Comparison of ENCODE assay signal across 36 cellular contexts in genomic region chr1:81752840-81753239, GRCh38. TPM values are rescaled to one million over a fixed set of nuclear protein-coding genes. Genes with fewer than 3 reads are reported as not detected.
"Had no signal": no experiment of that assay in that cellular context is flagged by ENCODE, and none has a peak within 500 bp of the region (broad histone marks: within the 10 kb centered on the region; RNA-seq: fewer than 3 reads in every experiment).

No MANE protein-coding gene starts in this region.

- H3K4me1 Mint-ChIP-seq: activated naive CD4-positive, alpha-beta T cell treated with anti-CD3 and anti-CD28 coated beads, Interleukin-2, amount 10 ng/mL, durations not matched to agents 7 days and 5 days; activated naive CD4-positive, alpha-beta T cell treated with anti-CD3 and anti-CD28 coated beads, Interleukin-2, amount 50 U/mL, for 24 hours; activated naive CD8-positive, alpha-beta T cell treated with anti-CD3 and anti-CD28 coated beads for 36 hours; activated naive CD8-positive, alpha-beta T cell treated with anti-CD3 and anti-CD28 coated beads, Interleukin-2, amount 10 ng/mL, durations not matched to agents 7 days and 5 days; activated naive CD8-positive, alpha-beta T cell treated with anti-CD3 and anti-CD28 coated beads, Interleukin-2, amount 50 U/mL, for 24 hours; brain; central memory CD8-positive, alpha-beta T cell had no signal

- H3K4me3 ChIP-seq: adrenal gland, ascending aorta, body of pancreas, breast epithelium, cardiac muscle cell had no signal

- H3K27ac Mint-ChIP-seq: activated naive CD4-positive, alpha-beta T cell treated with anti-CD3 and anti-CD28 coated beads for 36 hours; activated naive CD4-positive, alpha-beta T cell treated with anti-CD3 and anti-CD28 coated beads, Interleukin-2, amount 10 ng/mL, durations not matched to agents 7 days and 5 days; activated naive CD4-positive, alpha-beta T cell treated with anti-CD3 and anti-CD28 coated beads, Interleukin-2, amount 50 U/mL, for 24 hours; activated naive CD4-positive, alpha-beta T cell treated with anti-CD3 and anti-CD28 coated beads, Interleukin-2, amount 50 U/mL, for 72 hours; activated naive CD8-positive, alpha-beta T cell; activated naive CD8-positive, alpha-beta T cell treated with anti-CD3 and anti-CD28 coated beads for 36 hours; activated naive CD8-positive, alpha-beta T cell treated with anti-CD3 and anti-CD28 coated beads, Interleukin-2, amount 10 ng/mL, durations not matched to agents 7 days and 5 days; activated naive CD8-positive, alpha-beta T cell treated with anti-CD3 and anti-CD28 coated beads, Interleukin-2, amount 50 U/mL, for 24 hours; activated T-cell treated with anti-CD3 and anti-CD28 coated beads, Interleukin-2, amount 50 U/mL, for 24 hours; activated T-cell treated with anti-CD3 and anti-CD28 coated beads, Interleukin-2, amount 50 U/mL, for 72 hours; activated T-helper 1 cell treated with anti-CD3 and anti-CD28 coated beads, Interleukin-12 subunit alpha, Interleukin-12 subunit beta, Interleukin-2, Interleukin-4 antibody, amounts not matched to agents 30 ng/mL and 10 ng/mL and 1 ng/mL, durations not matched to agents 14 hours and 24 hours and 36 hours; activated T-helper 2 cell treated with anti-CD3 and anti-CD28 coated beads, Interferon-gamma antibody, Interleukin-2, Interleukin-4, amounts not matched to agents 10 μg/mL and 5 μg/mL and 100 μg/mL, durations not matched to agents 14 hours and 24 hours and 36 hours; brain had no signal

- H3K4me3 Mint-ChIP-seq: activated naive CD4-positive, alpha-beta T cell treated with anti-CD3 and anti-CD28 coated beads for 36 hours; activated naive CD4-positive, alpha-beta T cell treated with anti-CD3 and anti-CD28 coated beads, Interleukin-2, amount 10 ng/mL, durations not matched to agents 7 days and 5 days; activated naive CD4-positive, alpha-beta T cell treated with anti-CD3 and anti-CD28 coated beads, Interleukin-2, amount 50 U/mL, for 24 hours; activated naive CD8-positive, alpha-beta T cell; activated naive CD8-positive, alpha-beta T cell treated with anti-CD3 and anti-CD28 coated beads for 36 hours; activated naive CD8-positive, alpha-beta T cell treated with anti-CD3 and anti-CD28 coated beads, Interleukin-2, amount 10 ng/mL, durations not matched to agents 7 days and 5 days; activated naive CD8-positive, alpha-beta T cell treated with anti-CD3 and anti-CD28 coated beads, Interleukin-2, amount 50 U/mL, for 24 hours; activated T-cell treated with anti-CD3 and anti-CD28 coated beads, Interleukin-2, amount 50 U/mL, for 24 hours; activated T-cell treated with anti-CD3 and anti-CD28 coated beads, Interleukin-2, amount 50 U/mL, for 4 hours; activated T-cell treated with anti-CD3 and anti-CD28 coated beads, Interleukin-2, amount 50 U/mL, for 72 hours; activated T-helper 1 cell treated with anti-CD3 and anti-CD28 coated beads, Interleukin-12 subunit alpha, Interleukin-12 subunit beta, Interleukin-2, Interleukin-4 antibody, amounts not matched to agents 30 ng/mL and 10 ng/mL and 1 ng/mL, durations not matched to agents 14 hours and 24 hours and 36 hours; brain; central memory CD8-positive, alpha-beta T cell had no signal

- ATAC-seq: activated naive CD4-positive, alpha-beta T cell treated with anti-CD3 and anti-CD28 coated beads, Interleukin-2, amount 50 U/mL, for 72 hours; activated naive CD8-positive, alpha-beta T cell treated with anti-CD3 and anti-CD28 coated beads, Interleukin-2, amount 50 U/mL, for 24 hours; activated T-cell treated with anti-CD3 and anti-CD28 coated beads, Interleukin-2, amount 50 U/mL, for 4 hours; activated T-cell treated with anti-CD3 and anti-CD28 coated beads, Interleukin-2, amount 50 U/mL, for 72 hours; body of pancreas had no signal

- H3K9me3 ChIP-seq: adrenal gland, ascending aorta, body of pancreas, breast epithelium had no signal

- H3K36me3 Mint-ChIP-seq: activated naive CD4-positive, alpha-beta T cell treated with anti-CD3 and anti-CD28 coated beads, Interleukin-2, amount 10 ng/mL, durations not matched to agents 7 days and 5 days; activated naive CD4-positive, alpha-beta T cell treated with anti-CD3 and anti-CD28 coated beads, Interleukin-2, amount 50 U/mL, for 72 hours; activated naive CD8-positive, alpha-beta T cell; activated naive CD8-positive, alpha-beta T cell treated with anti-CD3 and anti-CD28 coated beads for 36 hours; activated naive CD8-positive, alpha-beta T cell treated with anti-CD3 and anti-CD28 coated beads, Interleukin-2, amount 10 ng/mL, durations not matched to agents 7 days and 5 days; brain had no signal

- H3K4me1 ChIP-seq: adrenal gland, body of pancreas, breast epithelium had no signal

- DNase-seq: activated effector memory CD4-positive, alpha-beta T cell treated with anti-CD3 and anti-CD28 coated beads, Interleukin-2, amount 50 U/mL, for 16 hours; activated effector memory CD4-positive, alpha-beta T cell treated with Interleukin-2 at 50 U/mL for 16 hours; activated gamma-delta T cell; activated gamma-delta T cell treated with Interleukin-2 at 50 U/mL for 16 hours; activated naive CD4-positive, alpha-beta T cell; activated naive CD4-positive, alpha-beta T cell treated with anti-CD3 and anti-CD28 coated beads for 36 hours; activated naive CD4-positive, alpha-beta T cell treated with anti-CD3 and anti-CD28 coated beads, Interleukin-2, amount 10 ng/mL, durations not matched to agents 7 days and 5 days; activated naive CD4-positive, alpha-beta T cell treated with anti-CD3 and anti-CD28 coated beads, Interleukin-2, amount 50 U/mL, for 16 hours; activated naive CD4-positive, alpha-beta T cell treated with Interleukin-2 at 50 U/mL for 16 hours; activated naive CD8-positive, alpha-beta T cell treated with anti-CD3 and anti-CD28 coated beads for 36 hours; activated naive CD8-positive, alpha-beta T cell treated with anti-CD3 and anti-CD28 coated beads, Interleukin-2, amount 10 ng/mL, durations not matched to agents 7 days and 5 days; activated naive CD8-positive, alpha-beta T cell treated with anti-CD3 and anti-CD28 coated beads, Interleukin-2, amount 50 U/mL, for 24 hours; activated T-cell treated with anti-CD3 and anti-CD28 coated beads, Interleukin-2, amount 50 U/mL, for 24 hours; activated T-cell treated with anti-CD3 and anti-CD28 coated beads, Interleukin-2, amount 50 U/mL, for 4 hours; activated T-cell treated with anti-CD3 and anti-CD28 coated beads, Interleukin-2, amount 50 U/mL, for 48 hours; activated T-cell treated with anti-CD3 and anti-CD28 coated beads, Interleukin-2, amount 50 U/mL, for 72 hours; adrenal gland; amniotic stem cell; amygdala; anterior cingulate cortex; aorta; body of pancreas; brain microvascular endothelial cell; caudate nucleus; central memory CD4-positive, alpha-beta T cell; cerebellar nuclear complex had no signal

- H3K27me3 Mint-ChIP-seq: activated naive CD4-positive, alpha-beta T cell treated with anti-CD3 and anti-CD28 coated beads, Interleukin-2, amount 10 ng/mL, durations not matched to agents 7 days and 5 days; activated naive CD4-positive, alpha-beta T cell treated with anti-CD3 and anti-CD28 coated beads, Interleukin-2, amount 50 U/mL, for 24 hours; activated naive CD8-positive, alpha-beta T cell; activated naive CD8-positive, alpha-beta T cell treated with anti-CD3 and anti-CD28 coated beads for 36 hours; activated naive CD8-positive, alpha-beta T cell treated with anti-CD3 and anti-CD28 coated beads, Interleukin-2, amount 10 ng/mL, durations not matched to agents 7 days and 5 days; activated naive CD8-positive, alpha-beta T cell treated with anti-CD3 and anti-CD28 coated beads, Interleukin-2, amount 50 U/mL, for 24 hours; activated T-cell treated with anti-CD3 and anti-CD28 coated beads, Interleukin-2, amount 50 U/mL, for 24 hours; brain; central memory CD8-positive, alpha-beta T cell had no signal

- H3K27ac ChIP-seq: adrenal gland, ascending aorta, body of pancreas, brain microvascular endothelial cell, breast epithelium, cardiac muscle cell had no signal

- H3K36me3 ChIP-seq: adrenal gland, ascending aorta, brain microvascular endothelial cell, breast epithelium, cardiac muscle cell had no signal

- H3K27me3 ChIP-seq: adrenal gland, ascending aorta, body of pancreas, brain microvascular endothelial cell, breast epithelium, cardiac muscle cell had no signal

- H3K9me3 Mint-ChIP-seq: activated naive CD4-positive, alpha-beta T cell treated with anti-CD3 and anti-CD28 coated beads, Interleukin-2, amount 50 U/mL, for 24 hours; activated T-helper 1 cell treated with anti-CD3 and anti-CD28 coated beads, Interleukin-12 subunit alpha, Interleukin-12 subunit beta, Interleukin-2, Interleukin-4 antibody, amounts not matched to agents 30 ng/mL and 10 ng/mL and 1 ng/mL, durations not matched to agents 14 hours and 24 hours and 36 hours; activated T-helper 2 cell treated with anti-CD3 and anti-CD28 coated beads, Interferon-gamma antibody, Interleukin-2, Interleukin-4, amounts not matched to agents 10 μg/mL and 5 μg/mL and 100 μg/mL, durations not matched to agents 14 hours and 24 hours and 36 hours; brain had no signal

RNA-seq across cellular contexts. Expression of gene ADGRL2, which starts 47.9 kb away (rescaled TPM):
- total RNA-seq: activated naive CD4-positive, alpha-beta T cell treated with anti-CD3 and anti-CD28 coated beads for 36 hours; activated naive CD4-positive, alpha-beta T cell treated with anti-CD3 and anti-CD28 coated beads, Interleukin-2, amount 50 U/mL, for 72 hours; activated naive CD8-positive, alpha-beta T cell treated with anti-CD3 and anti-CD28 coated beads for 36 hours; activated naive CD8-positive, alpha-beta T cell treated with anti-CD3 and anti-CD28 coated beads, Interleukin-2, amount 10 ng/mL, durations not matched to agents 7 days and 5 days; activated T-cell treated with anti-CD3 and anti-CD28 coated beads, Interleukin-2, amount 50 U/mL, for 72 hours; activated T-helper 1 cell treated with anti-CD3 and anti-CD28 coated beads, Interleukin-12 subunit alpha, Interleukin-12 subunit beta, Interleukin-2, Interleukin-4 antibody, amounts not matched to agents 30 ng/mL and 10 ng/mL and 1 ng/mL, durations not matched to agents 14 hours and 24 hours and 36 hours; activated T-helper 2 cell treated with anti-CD3 and anti-CD28 coated beads, Interferon-gamma antibody, Interleukin-2, Interleukin-4, amounts not matched to agents 10 μg/mL and 5 μg/mL and 100 μg/mL, durations not matched to agents 14 hours and 24 hours and 36 hours had no signal
